Comparison of ENCODE assay signal across 1 cellular context in the genomic region with DNA sequence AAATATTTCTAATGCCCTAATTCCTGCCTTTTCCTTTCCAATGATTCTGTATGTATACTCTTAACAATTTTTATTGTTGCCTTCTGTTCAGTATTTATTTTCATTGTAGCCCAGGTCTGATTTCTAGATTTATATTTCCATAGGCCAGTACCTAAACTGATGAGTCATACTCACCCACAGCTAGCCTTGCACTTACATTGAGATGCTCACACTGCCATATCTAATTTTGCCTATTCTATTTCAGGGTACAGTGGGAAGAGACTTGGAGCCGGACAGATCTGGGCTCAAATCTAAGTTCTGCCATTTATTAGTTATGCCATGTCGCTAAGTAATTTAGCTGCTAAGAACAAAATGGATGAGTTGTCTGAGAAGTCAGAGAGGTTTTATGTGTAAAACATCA.
TF ChIP-seq lines count a peak whose summit lies in the region.

No MANE protein-coding gene starts in this region.

TF ChIP-seq in IMR-90, 13 proteins besides CTCF, POLR2A, EP300 and RAD21 (continued from another document):
- TF ChIP-seq FOS (IDR thresholded peaks at IDR 0.05; ENCODE audit: low read depth, low read length) (peak; percentile 77), CEBPB (IDR thresholded peaks at IDR 0.05; ENCODE audit: low read depth, low read length) (no peak), SMC3 (IDR thresholded peaks at IDR 0.05; ENCODE audit: low read depth, low read length) (no peak), CHD1 (IDR thresholded peaks at IDR 0.05; ENCODE audit: low read depth, low read length) (no peak), MAZ (IDR thresholded peaks at IDR 0.05; ENCODE audit: borderline replicate concordance, low read depth, low read length) (no peak), RCOR1 (IDR thresholded peaks at IDR 0.05; ENCODE audit: insufficient replicate concordance, low read length) (no peak)
- TF ChIP-seq, protein P1, sequence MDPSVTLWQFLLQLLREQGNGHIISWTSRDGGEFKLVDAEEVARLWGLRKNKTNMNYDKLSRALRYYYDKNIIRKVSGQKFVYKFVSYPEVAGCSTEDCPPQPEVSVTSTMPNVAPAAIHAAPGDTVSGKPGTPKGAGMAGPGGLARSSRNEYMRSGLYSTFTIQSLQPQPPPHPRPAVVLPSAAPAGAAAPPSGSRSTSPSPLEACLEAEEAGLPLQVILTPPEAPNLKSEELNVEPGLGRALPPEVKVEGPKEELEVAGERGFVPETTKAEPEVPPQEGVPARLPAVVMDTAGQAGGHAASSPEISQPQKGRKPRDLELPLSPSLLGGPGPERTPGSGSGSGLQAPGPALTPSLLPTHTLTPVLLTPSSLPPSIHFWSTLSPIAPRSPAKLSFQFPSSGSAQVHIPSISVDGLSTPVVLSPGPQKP (IDR thresholded peaks at IDR 0.05; ENCODE audit: borderline replicate concordance, low read depth, low read length) = no peak
TF ChIP-seq in IMR-90: peak in this region for 3.
